ENCODE assay signal across 12 cellular contexts in genomic region chr5:168324864-168325615, GRCh38. TPM values are rescaled to one million over a fixed set of nuclear protein-coding genes. Genes with fewer than 3 reads are reported as not detected.
DNase-seq lines count a peak whose midpoint lies in the region; ATAC-seq and TF ChIP-seq lines count a peak whose summit lies in the region.
"Had no signal": no experiment of that assay in that cellular context is flagged by ENCODE, and none has a peak within 500 bp of the region (broad histone marks: within the 10 kb centered on the region; RNA-seq: fewer than 3 reads in every experiment).

No MANE protein-coding gene starts in this region.

- ATAC-seq in GM18519 (IDR thresholded peaks at IDR 0.05; ENCODE audit: low FRiP score, unreplicated experiment) = no peak
- no peak for ATAC-seq in GM18520 (IDR thresholded peaks at IDR 0.05; ENCODE audit: unreplicated experiment)
- ATAC-seq in HG02610 (IDR thresholded peaks at IDR 0.05; ENCODE audit: unreplicated experiment) = no peak
- no peak for ATAC-seq in HG02973 (IDR thresholded peaks at IDR 0.05; ENCODE audit: unreplicated experiment)

- H3K4me3 ChIP-seq in epithelial cell of esophagus (ENCODE audit: low read length) = no peak overlapping the region
- H3K4me3 ChIP-seq: sigmoid colon had no signal

- peak; percentile 76 for DNase-seq in DMS53 treated with DMSO at 0.1 percent for 48 hours (lab: John Stamatoyannopoulos, UW; ENCODE audit: unreplicated experiment)
- DNase-seq in MV-4-11 (lab: John Stamatoyannopoulos, UW) = peak; percentile 22
- DNase-seq in epithelial cell of esophagus (ENCODE audit: low read depth) = peak; percentile 96
- peak; percentile 84 for DNase-seq in mucosa of gallbladder (ENCODE audit: low spot score)
- DNase-seq: naive B cell, NCI-H1436 treated with DMSO at 0.1 percent for 48 hours, sigmoid colon, T-helper 9 cell had no signal

- no peak for TF ChIP-seq CTCF in epithelial cell of esophagus (IDR thresholded peaks at IDR 0.05; ENCODE audit: insufficient read depth, low read depth, low read length, missing control alignments)

RNA-seq across cellular contexts. Expression of gene WWC1, which starts 33.6 kb away (rescaled TPM):
- 58.4 TPM for total RNA-seq in mucosa of gallbladder

Comparison
In these comparisons a context has a peak if more than half of its experiments do, and no peak if none do; other contexts are left out.
1. DNase-seq: peak in every context shown above with its lines; median percentile 96 in epithelial cell of esophagus; 84 in mucosa of gallbladder; 76 in DMS53 treated with DMSO at 0.1 percent for 48 hours; 22 in MV-4-11.